Comparison of ENCODE assay signal across 8 cellular contexts in genomic region chr11:65502274-65502851, GRCh38. TPM values are rescaled to one million over a fixed set of nuclear protein-coding genes. Genes with fewer than 3 reads are reported as not detected.
A peak's percentile ranks its signal among the peaks of the same experiment; 100 is the strongest.
DNase-seq lines count a peak whose midpoint lies in the region; TF ChIP-seq lines count a peak whose summit lies in the region.

No MANE protein-coding gene starts in this region.

- H3K27ac ChIP-seq in AG04450 (ENCODE audit: low read depth, low read length) = no peak overlapping the region
- H3K27ac ChIP-seq in KMS-11 = peak overlapping the region; percentile 99

- H3K4me1 ChIP-seq in KMS-11 (ENCODE audit: low read depth, poor library complexity, severe bottlenecking) (peaks cover 42% of the 10 kb centered on the region), mononuclear cell (ENCODE audit: insufficient read depth, low read length) (peaks cover 40% of the 10 kb centered on the region)

- POLR2A ChIA-PET in AG04450 (lab: Yijun Ruan, JAX) = interaction anchor here (0.5 to 21.9 kb wide), 12 partner anchors 13 to 121 kb away, joined by 3 to 999 read pairs (median 3); partner anchors contain the start of gene NEAT1

- H3K79me2 ChIP-seq in KMS-11 (ENCODE audit: insufficient read depth, low read depth) = peaks cover 90% of the 10 kb centered on the region

- no peaks in the 10 kb centered on the region for H3K27me3 ChIP-seq in AG04450 (ENCODE audit: control insufficient read depth, insufficient read depth, low read length)
- no peaks in the 10 kb centered on the region for H3K27me3 ChIP-seq in KMS-11 (ENCODE audit: insufficient read depth, low read depth)
- H3K27me3 ChIP-seq in mononuclear cell (ENCODE audit: insufficient read depth, low read length) = no peaks in the 10 kb centered on the region

- no peak overlapping the region for H3K27ac Mint-ChIP-seq in chondrocyte (ENCODE audit: unreplicated experiment)

- peak overlapping the region; percentile 100 for H3K9ac ChIP-seq in KMS-11

- peak overlapping the region; percentile 94 for H3K4me2 ChIP-seq in KMS-11

- DNase-seq in AG04450 (ENCODE audit: low read depth, low spot score) (no peak), cerebellar cortex (ENCODE audit: low spot score) (peak; percentile 25), AG08396 (ENCODE audit: low spot score) (no peak), NCI-H1694 (lab: John Stamatoyannopoulos, UW) (no peak), NK-92 (lab: John Stamatoyannopoulos, UW; ENCODE audit: unreplicated experiment) (no peak), chondrocyte (ENCODE audit: low spot score) (no peak)

- TF ChIP-seq CTCF in AG04450 (IDR thresholded peaks at IDR 0.05; ENCODE audit: low read depth, low read length) = no peak
- no peak; the same call in 1 of the 2 replicates for TF ChIP-seq CTCF in KMS-11 (conservative IDR thresholded peaks at IDR 0.05; ENCODE audit: low read depth, low read length)
- TF ChIP-seq CTCF in chondrocyte (IDR thresholded peaks at IDR 0.05) = no peak

- H2AFZ ChIP-seq in KMS-11 (ENCODE audit: low read depth) = no peak overlapping the region

- H3K27me3 Mint-ChIP-seq in chondrocyte (ENCODE audit: low read depth) = no peaks in the 10 kb centered on the region

- H3K36me3 ChIP-seq in KMS-11 (ENCODE audit: insufficient read depth) = peaks cover 63% of the 10 kb centered on the region

- H4K20me1 ChIP-seq in KMS-11 (ENCODE audit: insufficient read depth) = peaks cover 64% of the 10 kb centered on the region

- peaks cover 36% of the 10 kb centered on the region for H3K36me3 Mint-ChIP-seq in chondrocyte (ENCODE audit: low read depth)

- H3K4me3 Mint-ChIP-seq in chondrocyte (ENCODE audit: unreplicated experiment) = no peak overlapping the region

- no peaks in the 10 kb centered on the region; the same call in 1 of the 2 replicates for H3K9me3 ChIP-seq in AG04450 (ENCODE audit: control insufficient read depth, insufficient read depth, low read length)
- H3K9me3 ChIP-seq in mononuclear cell (ENCODE audit: low read depth, low read length) = no peaks in the 10 kb centered on the region

- H3K9me3 Mint-ChIP-seq in chondrocyte (ENCODE audit: low read depth) = no peaks in the 10 kb centered on the region

- H3K4me1 Mint-ChIP-seq in chondrocyte (ENCODE audit: low read depth) = peaks cover 27% of the 10 kb centered on the region

- H3K4me3 ChIP-seq in AG04450 (ENCODE audit: low read depth, low read length) (peak overlapping the region; percentile 97), KMS-11 (IDR thresholded peaks at IDR 0.05; ENCODE audit: insufficient read depth, low read depth, low read length) (no peak overlapping the region), mononuclear cell (ENCODE audit: low read length) (peak overlapping the region; percentile 99)

- CTCF ChIA-PET in AG04450 (lab: Charles Lee) = interaction anchor here (1.1 kb wide), 1 partner anchor 86 kb away, joined by 4 read pairs; no protein-coding TSS in a partner anchor

RNA-seq across cellular contexts. Expression of gene MALAT1, which starts 3.5 kb away (rescaled TPM):
- polyA plus RNA-seq in AG04450 (2011; rRNA removed) = 1,149 and 1,465 TPM in 2 replicates
- 15,934 and 21,970 TPM in 2 replicates for polyA minus RNA-seq in AG04450 (2011; rRNA and poly(A)+ RNA removed)
- 22,943 TPM for total RNA-seq in mononuclear cell
- 11,810 to 14,376 TPM (median 12,130 TPM) in 3 replicates for total RNA-seq in chondrocyte

RNA-seq across cellular contexts. Expression of gene SCYL1, which starts 22.5 kb away (rescaled TPM):
- 60.9 and 90.0 TPM in 2 replicates for polyA plus RNA-seq in AG04450 (2011; rRNA removed)
- polyA minus RNA-seq in AG04450 (2011; rRNA and poly(A)+ RNA removed) = 55.8 and 101 TPM in 2 replicates
- total RNA-seq in mononuclear cell = 36.4 TPM
- total RNA-seq in chondrocyte = 108 to 123 TPM (median 120 TPM) in 3 replicates

RNA-seq across cellular contexts. Expression of gene LTBP3, which starts 55.8 kb away (rescaled TPM):
- polyA plus RNA-seq in AG04450 (2011; rRNA removed) = 25.3 and 49.2 TPM in 2 replicates
- 17.7 and 25.7 TPM in 2 replicates for polyA minus RNA-seq in AG04450 (2011; rRNA and poly(A)+ RNA removed)
- total RNA-seq in mononuclear cell (25.6 TPM), chondrocyte (264 to 272 TPM (median 271 TPM) in 3 replicates)
